In the genomic region with DNA sequence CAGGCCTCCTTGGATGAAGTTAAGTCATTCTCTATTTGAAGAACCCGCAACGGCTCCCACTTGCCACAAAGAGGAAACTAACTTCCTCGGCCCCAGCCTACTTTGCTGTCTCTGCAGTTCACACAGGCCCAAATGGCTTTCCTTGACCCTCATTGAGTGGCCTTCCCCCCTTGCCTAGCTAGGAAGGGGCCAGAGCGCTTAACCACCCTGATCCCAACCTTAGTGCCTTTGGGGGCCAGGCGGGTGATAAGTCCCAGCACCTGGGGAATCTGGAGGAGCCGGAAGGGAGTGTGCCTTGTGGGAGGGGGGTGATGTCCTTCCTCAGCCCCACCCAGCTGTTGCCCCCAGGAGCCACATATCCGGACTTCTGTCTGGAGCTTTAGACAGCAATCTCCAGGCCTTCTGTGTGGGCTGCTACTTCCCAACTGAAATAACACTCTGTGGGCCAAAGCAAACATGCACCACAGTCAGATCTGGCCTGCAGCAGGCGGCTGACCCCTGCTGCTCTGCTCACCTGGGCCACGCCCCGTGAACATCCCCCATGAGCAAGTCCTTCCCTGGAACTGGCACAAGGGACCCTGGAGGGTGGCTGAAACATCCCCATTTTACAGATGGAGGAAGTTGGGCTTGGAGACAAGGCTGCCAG, we compare ENCODE assay signal across 1 cellular context.
TF ChIP-seq lines count a peak whose summit lies in the region.

No MANE protein-coding gene starts in this region.

TF ChIP-seq in HEK293, 187 proteins besides CTCF, POLR2A, EP300 and RAD21:
- TF ChIP-seq ZNF404 (tag by site-specific recombination; IDR thresholded peaks at IDR 0.05): no peak
- TF ChIP-seq OSR2 (tag by site-specific recombination; IDR thresholded peaks at IDR 0.05): peak; percentile 44
- peak; percentile 31; the same call in 1 of the 2 replicates for TF ChIP-seq KLF1 (tag by site-specific recombination; IDR thresholded peaks at IDR 0.05)
- peak; percentile 69 for TF ChIP-seq ZFHX2 (tag by site-specific recombination; conservative IDR thresholded peaks at IDR 0.05)
- TF ChIP-seq KLF7 (tag by site-specific recombination; IDR thresholded peaks at IDR 0.05; ENCODE audit: borderline replicate concordance): peak; percentile 62; the same call in 1 of the 2 replicates
- peak; percentile 75; the same call in 1 of the 2 replicates for TF ChIP-seq EGR2 (tag by site-specific recombination; IDR thresholded peaks at IDR 0.05; ENCODE audit: low read depth)
- TF ChIP-seq ZNF548 (tag by site-specific recombination; IDR thresholded peaks at IDR 0.05): no peak
- TF ChIP-seq GLIS1 (tag by site-specific recombination; IDR thresholded peaks at IDR 0.05): peak; percentile 90
- TF ChIP-seq ZXDB (tag by site-specific recombination; IDR thresholded peaks at IDR 0.05): 0 out of 2 replicates have a peak, but pooled peaks have one; percentile 34
- TF ChIP-seq ZIC2 (tag by site-specific recombination; IDR thresholded peaks at IDR 0.05): peak; percentile 63
TF ChIP-seq in HEK293: peak in this region for 8.
